Comparison of ENCODE assay signal across 16 cellular contexts in genomic region chr3:128844502-128844901, GRCh38. TPM values are rescaled to one million over a fixed set of nuclear protein-coding genes. Genes with fewer than 3 reads are reported as not detected.
DNase-seq lines count a peak whose midpoint lies in the region; ATAC-seq and TF ChIP-seq lines count a peak whose summit lies in the region.
"Had no signal": no experiment of that assay in that cellular context is flagged by ENCODE, and none has a peak within 500 bp of the region (broad histone marks: within the 10 kb centered on the region; RNA-seq: fewer than 3 reads in every experiment).

No MANE protein-coding gene starts in this region.

- no peak overlapping the region for H3K4me3 ChIP-seq in BLaER1 treated with 17β-estradiol and CSF1 and Interleukin-3, amounts not matched to agents 10 nM and 100 nM

- H3K4me1 ChIP-seq in BLaER1 treated with 17β-estradiol and CSF1 and Interleukin-3, amounts not matched to agents 10 nM and 100 nM: peaks cover 24 to 48% (median 39%) of the 10 kb centered on the region in 10 experiments

- H3K27me3 ChIP-seq in BLaER1 treated with 17β-estradiol and CSF1 and Interleukin-3, amounts not matched to agents 10 nM and 100 nM: no peaks in the 10 kb centered on the region

- no peaks in the 10 kb centered on the region for H3K9me3 ChIP-seq in BLaER1 treated with 17β-estradiol and CSF1 and Interleukin-3, amounts not matched to agents 10 nM and 100 nM (replicated peaks in 1 of 11)

- no peaks in the 10 kb centered on the region for H3K9me3 Mint-ChIP-seq in central memory CD8-positive, alpha-beta T cell
- H3K9me3 Mint-ChIP-seq in natural killer cell: no peaks in the 10 kb centered on the region

- DNase-seq in GM10248 (ENCODE audit: extremely low spot score) (peak; percentile 6), natural killer cell (no peak), erythroblast (lab: John Stamatoyannopoulos, UW) (no peak)
- no peak for DNase-seq in central memory CD8-positive, alpha-beta T cell (ENCODE audit: low spot score in 2 of 2)
- DNase-seq in stimulated activated CD4-positive, alpha-beta T cell treated with anti-CD3 and anti-CD28 coated beads, Interleukin-4, amount 100 ng/mL, for 24 hours: no peak
- DNase-seq: KBM-7, NCI-H1048, NCI-H1436 treated with DMSO at 0.1 percent for 48 hours, NCI-H2029 treated with DMSO at 0.1 percent for 48 hours, NCI-H2171 treated with DMSO at 0.1 percent for 48 hours, NCI-H510A had no signal

- TF ChIP-seq CTCF in GM10248 (IDR thresholded peaks at IDR 0.05; ENCODE audit: control extremely low read depth, extremely low read depth, low read depth, missing control alignments) (no peak), natural killer cell (IDR thresholded peaks at IDR 0.05) (no peak)

- H3K36me3 Mint-ChIP-seq in central memory CD8-positive, alpha-beta T cell (ENCODE audit: insufficient read depth): peaks cover 3% of the 10 kb centered on the region
- H3K36me3 Mint-ChIP-seq in natural killer cell: no peaks in the 10 kb centered on the region

- H3K27me3 Mint-ChIP-seq in central memory CD8-positive, alpha-beta T cell: no peaks in the 10 kb centered on the region
- no peaks in the 10 kb centered on the region for H3K27me3 Mint-ChIP-seq in natural killer cell (ENCODE audit: low read depth in 2 of 2)

- H4K20me1 ChIP-seq in BLaER1 treated with 17β-estradiol and CSF1 and Interleukin-3, amounts not matched to agents 10 nM and 100 nM: no peaks in the 10 kb centered on the region

- H3K27ac ChIP-seq in BLaER1 treated with 17β-estradiol and CSF1 and Interleukin-3, amounts not matched to agents 10 nM and 100 nM: peak overlapping the region in 8 of 11 experiments; percentile 32 to 93 (median 88); a peak in 13 of 22 replicates

- no peak for ATAC-seq in central memory CD8-positive, alpha-beta T cell (replicated peaks; ENCODE audit: extremely low read depth, poor library complexity, severe bottlenecking)
- no peak for ATAC-seq in natural killer cell
- no peak for ATAC-seq in HG02623 (IDR thresholded peaks at IDR 0.05; ENCODE audit: unreplicated experiment)
- ATAC-seq in GM19397 (IDR thresholded peaks at IDR 0.05; ENCODE audit: unreplicated experiment): no peak
- ATAC-seq: Panc1, Right ventricle myocardium inferior had no signal

- peak overlapping the region; percentile 73 for H3K4me3 Mint-ChIP-seq in central memory CD8-positive, alpha-beta T cell
- peak overlapping the region; percentile 31 for H3K4me3 Mint-ChIP-seq in natural killer cell

- peak overlapping the region; percentile 80 to 97 (median 89); a peak in 20 of 22 replicates for H3K4me2 ChIP-seq in BLaER1 treated with 17β-estradiol and CSF1 and Interleukin-3, amounts not matched to agents 10 nM and 100 nM

- H3K9ac ChIP-seq in BLaER1 treated with 17β-estradiol and CSF1 and Interleukin-3, amounts not matched to agents 10 nM and 100 nM: peak overlapping the region in 2 of 11 experiments; percentile 7 to 79; a peak in 2 of 22 replicates

- H3K4me1 Mint-ChIP-seq in central memory CD8-positive, alpha-beta T cell: peaks cover 12% of the 10 kb centered on the region
- peaks cover 12 to 14% of the 10 kb centered on the region in 2 donors for H3K4me1 Mint-ChIP-seq in natural killer cell

- H3K27ac Mint-ChIP-seq in central memory CD8-positive, alpha-beta T cell (ENCODE audit: low read depth): no peak overlapping the region
- H3K27ac Mint-ChIP-seq in natural killer cell: no peak overlapping the region

- no peaks in the 10 kb centered on the region for H3K36me3 ChIP-seq in BLaER1 treated with 17β-estradiol and CSF1 and Interleukin-3, amounts not matched to agents 10 nM and 100 nM

- POLR2A ChIA-PET in GM10248 (lab: Yijun Ruan, JAX): no interaction called here

- TF ChIP-seq POLR2A in erythroblast (IDR thresholded peaks at IDR 0.05; ENCODE audit: low read length): no peak

- intact Hi-C loops in natural killer cell (cut with micrococcal nuclease): no loop called here

- CTCF ChIA-PET in GM10248 (lab: Yijun Ruan, JAX): interaction anchor here (1.0 to 4.9 kb wide), 4 partner anchors 12 to 164 kb away, joined by 3 to 37 read pairs (median 6); no protein-coding TSS in a partner anchor

RNA-seq across cellular contexts. Expression of gene ACAD9, which starts 34.9 kb away (rescaled TPM):
- 10 to 100 TPM; 43.4 to 71.3 (median 54.2) TPM for total RNA-seq in natural killer cell
